Comparison of ENCODE assay signal across 8 cellular contexts in genomic region chr7:141551080-141551772, GRCh38. TPM values are rescaled to one million over a fixed set of nuclear protein-coding genes. Genes with fewer than 3 reads are reported as not detected.
DNase-seq lines count a peak whose midpoint lies in the region; ATAC-seq and TF ChIP-seq lines count a peak whose summit lies in the region.

A gene with protein sequence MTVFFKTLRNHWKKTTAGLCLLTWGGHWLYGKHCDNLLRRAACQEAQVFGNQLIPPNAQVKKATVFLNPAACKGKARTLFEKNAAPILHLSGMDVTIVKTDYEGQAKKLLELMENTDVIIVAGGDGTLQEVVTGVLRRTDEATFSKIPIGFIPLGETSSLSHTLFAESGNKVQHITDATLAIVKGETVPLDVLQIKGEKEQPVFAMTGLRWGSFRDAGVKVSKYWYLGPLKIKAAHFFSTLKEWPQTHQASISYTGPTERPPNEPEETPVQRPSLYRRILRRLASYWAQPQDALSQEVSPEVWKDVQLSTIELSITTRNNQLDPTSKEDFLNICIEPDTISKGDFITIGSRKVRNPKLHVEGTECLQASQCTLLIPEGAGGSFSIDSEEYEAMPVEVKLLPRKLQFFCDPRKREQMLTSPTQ (plus strand): TSS chr7:141551410. CDS start chr7:141555467, 4,057 bp downstream.

- H3K79me2 ChIP-seq in smooth muscle cell (ENCODE audit: low read depth): peaks cover 12% of the 10 kb centered on the region

- TF ChIP-seq CTCF in A673 (conservative IDR thresholded peaks at IDR 0.05; ENCODE audit: low read depth, low read length): no peak
- TF ChIP-seq CTCF in WERI-Rb-1 (IDR thresholded peaks at IDR 0.05; ENCODE audit: low read depth, low read length): no peak
- TF ChIP-seq CTCF in breast epithelium (IDR thresholded peaks at IDR 0.05): no peak
- TF ChIP-seq CTCF in smooth muscle cell (IDR thresholded peaks at IDR 0.05; ENCODE audit: borderline replicate concordance, insufficient read depth, poor library complexity, severe bottlenecking): no peak

- BruUV-seq in A673 (replicated peaks; lab: Mats Ljungman, UMichigan): no TSS peak

- no peaks in the 10 kb centered on the region for H3F3A ChIP-seq in smooth muscle cell (ENCODE audit: low read depth)

- H3K4me3 ChIP-seq in A673 (ENCODE audit: low read depth, low read length, poor library complexity, severe bottlenecking): peak within 1 kb of the TSS; percentile 80
- peak within 1 kb of the TSS; percentile 89 for H3K4me3 ChIP-seq in WERI-Rb-1 (ENCODE audit: low read depth, low read length)
- peak within 1 kb of the TSS; percentile 74 to 99 (median 90) for H3K4me3 ChIP-seq in breast epithelium
- peak within 1 kb of the TSS; percentile 94 for H3K4me3 ChIP-seq in smooth muscle cell

- peak; percentile 66 for ATAC-seq in HG03060 (IDR thresholded peaks at IDR 0.05; ENCODE audit: low read depth, unreplicated experiment)

- peak within 1 kb of the TSS; percentile 100 for H2AFZ ChIP-seq in smooth muscle cell (ENCODE audit: low read depth)

- H3K36me3 ChIP-seq in A673 (ENCODE audit: insufficient read depth, low read length, poor library complexity, severe bottlenecking) (no peaks in the 10 kb centered on the region), WERI-Rb-1 (peaks cover 6% of the 10 kb centered on the region), breast epithelium (no peaks in the 10 kb centered on the region), smooth muscle cell (ENCODE audit: low read depth) (no peaks in the 10 kb centered on the region)

- CTCF ChIA-PET in A673 (lab: Charles Lee): interaction anchor here (0.6 kb wide), 1 partner anchor 18 kb away, joined by 3 read pairs; no protein-coding TSS in a partner anchor

- peak within 1 kb of the TSS; percentile 87 for H3K4me2 ChIP-seq in smooth muscle cell

- WGBS in smooth muscle cell (ENCODE audit: low lambda C conversion rate): 1% methylated on average over 52 of the region's 66 CpGs

- no peaks in the 10 kb centered on the region for H3K27me3 ChIP-seq in A673 (replicated peaks; ENCODE audit: insufficient read depth, low read depth, low read length, poor library complexity)
- no peaks in the 10 kb centered on the region for H3K27me3 ChIP-seq in WERI-Rb-1 (ENCODE audit: insufficient read depth, low read depth, severe bottlenecking)
- H3K27me3 ChIP-seq in breast epithelium: no peaks in the 10 kb centered on the region
- H3K27me3 ChIP-seq in smooth muscle cell (ENCODE audit: low read depth): no peaks in the 10 kb centered on the region

- intact Hi-C loops in A673 (cut with micrococcal nuclease; ENCODE audit: unreplicated experiment): no loop called here
- intact Hi-C loops in breast epithelium (cut with DNase I; ENCODE audit: low total_unique reads): no loop called here

- POLR2A ChIA-PET in A673 (lab: Charles Lee; ENCODE audit: low non-redundant PET): no interaction called here

- H3K4me1 ChIP-seq in A673 (ENCODE audit: insufficient read depth, low read length, poor library complexity, severe bottlenecking) (peaks cover 10% of the 10 kb centered on the region), breast epithelium (peaks cover 0 to 4% of the 10 kb centered on the region in 2 donors), smooth muscle cell (ENCODE audit: low read depth) (peaks cover 12% of the 10 kb centered on the region)

- H3K9me3 ChIP-seq in A673 (ENCODE audit: low read depth, low read length, poor library complexity, severe bottlenecking) (no peaks in the 10 kb centered on the region), WERI-Rb-1 (ENCODE audit: severe bottlenecking) (no peaks in the 10 kb centered on the region), breast epithelium (no peaks in the 10 kb centered on the region), smooth muscle cell (replicated peaks; ENCODE audit: low read depth) (no peaks in the 10 kb centered on the region)

- peak; percentile 97 for TF ChIP-seq POLR2A in GM18526 (IDR thresholded peaks at IDR 0.05; ENCODE audit: extremely low read depth, insufficient read length)
- TF ChIP-seq POLR2A in breast epithelium (IDR thresholded peaks at IDR 0.05): no peak

- peak within 1 kb of the TSS; percentile 56 for H3K27ac ChIP-seq in A673 (ENCODE audit: low read depth, low read length, poor library complexity, severe bottlenecking)
- peak within 1 kb of the TSS; percentile 64 for H3K27ac ChIP-seq in WERI-Rb-1
- peak within 1 kb of the TSS; percentile 70 to 83 for H3K27ac ChIP-seq in breast epithelium
- H3K27ac ChIP-seq in smooth muscle cell (ENCODE audit: low read depth): no peak within 1 kb of the TSS

- H4K20me1 ChIP-seq in smooth muscle cell (ENCODE audit: low read depth): no peaks in the 10 kb centered on the region

- DNase-seq in A673 (ENCODE audit: low spot score) (peak; percentile 89), NCI-H2171 (lab: John Stamatoyannopoulos, UW) (peak; percentile 83), WERI-Rb-1 (peak; percentile 80), breast epithelium (ENCODE audit: low spot score in 2 of 2) (peak; percentile 40 to 70), iPS-NIHi7 (ENCODE audit: extremely low spot score) (peak; percentile 91), smooth muscle cell (lab: John Stamatoyannopoulos, UW; ENCODE audit: unreplicated experiment) (peak; percentile 27)

- peak within 1 kb of the TSS; percentile 76 for H3K9ac ChIP-seq in smooth muscle cell (ENCODE audit: low read depth)

RNA-seq across cellular contexts. Expression of the gene that starts here (rescaled TPM):
- total RNA-seq in A673 (2021): 41.9 and 47.4 TPM in 2 replicates
- total RNA-seq in breast epithelium: 10 to 100 TPM; 14.7 to 33.1 (median 28.5) TPM
- total RNA-seq in smooth muscle cell: 32.4 and 38.5 TPM in 2 replicates
- 19.7 and 22.3 TPM in 2 replicates for polyA plus RNA-seq in smooth muscle cell

Comparison
In these comparisons a context has a peak if more than half of its experiments do, and no peak if none do; other contexts are left out.
1. DNase-seq: peak in every context shown above with its lines; median percentile 91 in iPS-NIHi7; 89 in A673; 83 in NCI-H2171; 80 in WERI-Rb-1; 55 in breast epithelium; 27 in smooth muscle cell.